Comparison of ENCODE assay signal across 8 cellular contexts in genomic region chr14:56117765-56118610, GRCh38. TPM values are rescaled to one million over a fixed set of nuclear protein-coding genes. Genes with fewer than 3 reads are reported as not detected.
A peak's percentile ranks its signal among the peaks of the same experiment; 100 is the strongest.
DNase-seq lines count a peak whose midpoint lies in the region; ATAC-seq and TF ChIP-seq lines count a peak whose summit lies in the region.

PELI2 (plus strand) TSS chr14:56118411; CDS start chr14:56118661, 250 bp downstream.

- H3K4me1 ChIP-seq in BE2C (no peaks in the 10 kb centered on the region; the same call in 1 of the 2 replicates), endodermal cell (ENCODE audit: control insufficient read depth, insufficient read depth, low read length) (no peaks in the 10 kb centered on the region)

- H3K9me3 Mint-ChIP-seq in endodermal cell (no peaks in the 10 kb centered on the region), mesothelial cell of epicardium (no peaks in the 10 kb centered on the region)

- H3K27me3 ChIP-seq in BE2C (peaks cover 35% of the 10 kb centered on the region), endodermal cell (ENCODE audit: control insufficient read depth, insufficient read depth, low read length, poor library complexity, severe bottlenecking) (peaks cover 41% of the 10 kb centered on the region)

- peaks cover 15% of the 10 kb centered on the region for H3K4me1 Mint-ChIP-seq in endodermal cell
- peaks cover 21% of the 10 kb centered on the region for H3K4me1 Mint-ChIP-seq in mesothelial cell of epicardium

- DNase-seq in BE2C, result peak; percentile 81
- peak; percentile 92 for DNase-seq in NOMO-1 treated with dmso at 0.1 percent for 144 hours (lab: John Stamatoyannopoulos, UW; ENCODE audit: unreplicated experiment)
- peak; percentile 83 for DNase-seq in activated CD8-positive, alpha-beta memory T cell treated with anti-CD3 and anti-CD28 coated beads, Interleukin-2, amount 50 U/mL, for 4 hours
- peak; percentile 90 for DNase-seq in endodermal cell
- DNase-seq in mesothelial cell of epicardium (ENCODE audit: low spot score in 2 of 2, unreplicated experiment in 2 of 2), result peak; percentile 72 to 84
- peak; percentile 37 for DNase-seq in stimulated activated CD8-positive, alpha-beta memory T cell treated with anti-CD3 and anti-CD28 coated beads, Interleukin-15, amount 100 ng/mL, for 24 hours (ENCODE audit: low read depth)

- ATAC-seq in GM19438 (IDR thresholded peaks at IDR 0.05; ENCODE audit: low read depth, unreplicated experiment) (peak; percentile 78), HG03571 (IDR thresholded peaks at IDR 0.05; ENCODE audit: unreplicated experiment) (peak; percentile 67)

- H3K9me3 ChIP-seq in BE2C, result no peaks in the 10 kb centered on the region
- no peaks in the 10 kb centered on the region for H3K9me3 ChIP-seq in endodermal cell (ENCODE audit: control insufficient read depth, low read length)

- TF ChIP-seq CTCF in BE2C (IDR thresholded peaks at IDR 0.05; ENCODE audit: low read depth, low read length), result 0 out of 2 replicates have a peak, but pooled peaks have one; percentile 2
- TF ChIP-seq CTCF in endodermal cell (conservative IDR thresholded peaks at IDR 0.05), result peak; percentile 57
- TF ChIP-seq CTCF in mesothelial cell of epicardium (IDR thresholded peaks at IDR 0.05; ENCODE audit: unreplicated experiment), result no peak

- H3K9ac ChIP-seq in endodermal cell (ENCODE audit: extremely low read depth, low read length, poor library complexity, severe bottlenecking), result peak within 1 kb of the TSS; percentile 33

- H3K27ac ChIP-seq in endodermal cell (ENCODE audit: low read depth, low read length), result peak within 1 kb of the TSS; percentile 40

- H3K27ac Mint-ChIP-seq in endodermal cell (peak within 1 kb of the TSS; percentile 90), mesothelial cell of epicardium (peak within 1 kb of the TSS; percentile 90)

- 0 to 1% methylated on average over 35 to 96 of the region's 96 CpGs for WGBS in endodermal cell (ENCODE audit: insufficient coverage in 1 of 2, insufficient read length in 1 of 2), 2 experiments

- no peaks in the 10 kb centered on the region for H3K36me3 ChIP-seq in BE2C
- H3K36me3 ChIP-seq in endodermal cell (ENCODE audit: control insufficient read depth, insufficient read depth, low read length), result no peaks in the 10 kb centered on the region

- H3K36me3 Mint-ChIP-seq in endodermal cell (ENCODE audit: low read depth), result no peaks in the 10 kb centered on the region
- H3K36me3 Mint-ChIP-seq in mesothelial cell of epicardium, result no peaks in the 10 kb centered on the region

- H3K27me3 Mint-ChIP-seq in endodermal cell (ENCODE audit: insufficient read depth) (peaks cover 49% of the 10 kb centered on the region), mesothelial cell of epicardium (ENCODE audit: low read depth) (peaks cover 48% of the 10 kb centered on the region)

- H3K4me3 Mint-ChIP-seq in endodermal cell (peak within 1 kb of the TSS; percentile 76), mesothelial cell of epicardium (peak within 1 kb of the TSS; percentile 86)

- H3K4me3 ChIP-seq in BE2C (ENCODE audit: low read depth, low read length) (peak within 1 kb of the TSS; percentile 67), endodermal cell (ENCODE audit: low read length) (peak within 1 kb of the TSS; percentile 81)

RNA-seq across cellular contexts. Expression of gene PELI2, which starts in this region (rescaled TPM):
- 2.7 TPM for polyA plus RNA-seq in BE2C (2012; ENCODE audit: insufficient read depth, insufficient read length, low read depth)
- total RNA-seq in endodermal cell, result 1 to 10 TPM; 5.9 to 8.1 TPM
- polyA plus RNA-seq in endodermal cell (2013, experiment 1 of 2), result 12.1 TPM
- 9.9 TPM for polyA plus RNA-seq in endodermal cell (2013, experiment 2 of 2)
- 6.7 to 10.0 TPM (median 8.5 TPM) in 3 replicates for total RNA-seq in mesothelial cell of epicardium

Comparison
In these comparisons a context has a peak if more than half of its experiments do, and no peak if none do; other contexts are left out.
1. Peak in every context shown above with its lines: DNase-seq, ATAC-seq, H3K4me3 ChIP-seq and H3K27ac ChIP-seq.
2. DNase-seq: peak in every context shown above with its lines; median percentile 92 in NOMO-1 treated with dmso at 0.1 percent for 144 hours; 90 in endodermal cell; 83 in activated CD8-positive, alpha-beta memory T cell treated with anti-CD3 and anti-CD28 coated beads, Interleukin-2, amount 50 U/mL, for 4 hours; 81 in BE2C; 78 in mesothelial cell of epicardium; 37 in stimulated activated CD8-positive, alpha-beta memory T cell treated with anti-CD3 and anti-CD28 coated beads, Interleukin-15, amount 100 ng/mL, for 24 hours.